ENCODE assay signal across 21 cellular contexts in the genomic region with DNA sequence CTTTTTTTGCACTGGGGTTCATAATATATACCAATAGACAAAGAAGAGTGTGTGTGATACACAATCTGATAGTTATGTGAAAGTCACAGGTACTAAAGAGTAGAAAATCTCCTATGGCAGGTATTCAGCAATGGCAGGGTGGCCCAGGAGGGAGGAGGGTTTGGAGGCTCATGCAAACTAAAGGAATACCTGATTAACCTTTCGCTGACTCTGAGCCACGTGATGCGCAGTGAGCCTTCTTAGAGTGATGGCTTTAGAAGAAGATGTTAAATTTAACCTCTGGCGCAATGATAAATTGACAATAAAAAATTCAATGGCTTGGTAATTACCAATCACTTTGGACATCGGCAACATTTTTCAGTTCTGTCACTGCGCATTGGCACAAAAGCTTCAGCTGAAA.
"Had no signal": no experiment of that assay in that cellular context is flagged by ENCODE, and none has a peak within 500 bp of the region (broad histone marks: within the 10 kb centered on the region; RNA-seq: fewer than 3 reads in every experiment).

No MANE protein-coding gene starts in this region.

- H3K36me3 ChIP-seq: colonic mucosa, esophagus muscularis mucosa, gastroesophageal sphincter, heart left ventricle, left lung, lower lobe of right lung had no signal

- ATAC-seq: foreskin keratinocyte; gastroesophageal sphincter; heart left ventricle; left cardiac atrium; left lung; left ventricle myocardium superior; lower lobe of right lung; mucosa of descending colon; naive thymus-derived CD8-positive, alpha-beta T cell had no signal

- H3K4me3 ChIP-seq: colonic mucosa, dorsolateral prefrontal cortex, esophagus muscularis mucosa, gastroesophageal sphincter, heart left ventricle, hepatocyte, left lung, lower lobe of right lung, mucosa of descending colon had no signal

- H3K9me3 Mint-ChIP-seq: dendritic cell treated with granulocyte-macrophage colony-stimulating factor and Interleukin-4, amounts not matched to agents 40 ng/mL and 50 ng/mL, for 4 days; mesothelial cell of epicardium; naive thymus-derived CD8-positive, alpha-beta T cell had no signal

- H3K36me3 Mint-ChIP-seq: mesothelial cell of epicardium; naive B cell; naive thymus-derived CD8-positive, alpha-beta T cell had no signal

- H3K4me1 Mint-ChIP-seq: naive B cell had no signal

- DNase-seq: colonic mucosa; cortex of kidney; dorsolateral prefrontal cortex; effector CD4-positive, alpha-beta T cell; effector memory CD4-positive, alpha-beta T cell; foreskin keratinocyte; heart left ventricle; hypothalamus; left cardiac atrium; left lung; left ventricle myocardium superior; lower lobe of right lung; mesenchymal stem cell; mucosa of descending colon; naive B cell; naive thymus-derived CD8-positive, alpha-beta T cell had no signal

- H3K27me3 ChIP-seq: colonic mucosa, esophagus muscularis mucosa, left lung had no signal

- H3K27ac Mint-ChIP-seq: dendritic cell treated with granulocyte-macrophage colony-stimulating factor and Interleukin-4, amounts not matched to agents 40 ng/mL and 50 ng/mL, for 4 days; mesothelial cell of epicardium; naive B cell; naive thymus-derived CD8-positive, alpha-beta T cell had no signal

- H3K27ac ChIP-seq: colonic mucosa, dorsolateral prefrontal cortex, esophagus muscularis mucosa, foreskin keratinocyte, gastroesophageal sphincter, heart left ventricle, hepatocyte, left lung, lower lobe of right lung had no signal

- H3K4me3 Mint-ChIP-seq: dendritic cell treated with granulocyte-macrophage colony-stimulating factor and Interleukin-4, amounts not matched to agents 40 ng/mL and 50 ng/mL, for 4 days; mesothelial cell of epicardium; naive B cell; naive thymus-derived CD8-positive, alpha-beta T cell had no signal
